ENCODE assay signal across 23 cellular contexts in the genomic region with DNA sequence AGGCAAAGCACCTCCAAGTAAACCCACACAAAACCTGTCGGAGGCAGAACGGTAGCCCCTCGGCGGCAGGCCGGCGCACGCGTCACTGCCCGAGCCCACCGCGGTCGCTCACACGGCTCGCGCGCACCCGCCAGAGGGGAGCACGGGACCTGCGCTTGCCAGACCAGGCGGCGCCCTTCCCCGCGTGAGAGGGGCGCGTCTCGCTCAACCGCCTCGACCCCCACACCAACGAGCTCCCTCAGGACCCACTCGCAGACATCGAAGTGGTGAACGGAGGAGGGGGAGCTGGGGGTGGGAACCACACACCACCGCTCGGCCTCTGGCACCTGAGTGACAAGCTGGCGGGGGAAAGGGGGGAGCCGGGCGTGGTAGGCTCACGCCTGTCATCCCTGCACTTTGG.
"Had no signal": no experiment of that assay in that cellular context is flagged by ENCODE, and none has a peak within 500 bp of the region (broad histone marks: within the 10 kb centered on the region; RNA-seq: fewer than 3 reads in every experiment).

No MANE protein-coding gene starts in this region.

- H3K9me3 Mint-ChIP-seq: stimulated activated naive CD8-positive, alpha-beta T cell treated with anti-CD3 and anti-CD28 coated beads, Interleukin-15, Interleukin-2, amounts not matched to agents 100 ng/mL and 50 ng/mL, for 24 hours had no signal

- H3K4me3 Mint-ChIP-seq: mesothelial cell of epicardium; naive thymus-derived CD4-positive, alpha-beta T cell; nephron; neural progenitor cell; stimulated activated naive CD8-positive, alpha-beta T cell treated with anti-CD3 and anti-CD28 coated beads, Interleukin-15, Interleukin-2, amounts not matched to agents 100 ng/mL and 50 ng/mL, for 24 hours had no signal

- H3K27ac ChIP-seq: coronary artery, esophagus squamous epithelium, neural progenitor cell, psoas muscle, sigmoid colon, thoracic aorta, tibial nerve, upper lobe of left lung, vagina had no signal

- ATAC-seq: left lobe of liver; mucosa of descending colon; naive thymus-derived CD4-positive, alpha-beta T cell; psoas muscle; stimulated activated naive B cell treated with anti-CD40 and anti-IgM and Interleukin-4, amounts not matched to agents 10 μg/mL and 1 μg/mL and 100 μg/mL, for 72 hours had no signal

- DNase-seq: dermis blood vessel endothelial cell; effector memory CD4-positive, alpha-beta T cell; esophagus squamous epithelium; foreskin melanocyte; hypothalamus; mesenchymal stem cell; mucosa of descending colon; naive thymus-derived CD4-positive, alpha-beta T cell; nucleus accumbens; right cardiac atrium; sigmoid colon; stimulated activated naive B cell treated with anti-CD40 and anti-IgM and Interleukin-4, amounts not matched to agents 10 μg/mL and 1 μg/mL and 100 μg/mL, for 72 hours had no signal

- H3K36me3 ChIP-seq: esophagus squamous epithelium, neural progenitor cell, sigmoid colon, thoracic aorta, tibial nerve, upper lobe of left lung, vagina had no signal

- H3K4me1 ChIP-seq: esophagus squamous epithelium, neural progenitor cell, psoas muscle, sigmoid colon, tibial nerve, upper lobe of left lung, vagina had no signal

- H3K9me3 ChIP-seq: thoracic aorta, vagina had no signal

- H3K4me1 Mint-ChIP-seq: mesothelial cell of epicardium; naive thymus-derived CD4-positive, alpha-beta T cell; nephron; neural progenitor cell; stimulated activated naive B cell treated with anti-CD40 and anti-IgM and Interleukin-4, amounts not matched to agents 10 μg/mL and 1 μg/mL and 100 μg/mL, for 72 hours had no signal

- H3K27me3 ChIP-seq: neural progenitor cell, tibial nerve, upper lobe of left lung, vagina had no signal

- H3K4me3 ChIP-seq: coronary artery, mucosa of descending colon, neural progenitor cell, psoas muscle, sigmoid colon, thoracic aorta, tibial nerve, vagina had no signal

- H3K27ac Mint-ChIP-seq: mesothelial cell of epicardium; naive thymus-derived CD4-positive, alpha-beta T cell; nephron; neural progenitor cell; stimulated activated naive B cell treated with anti-CD40 and anti-IgM and Interleukin-4, amounts not matched to agents 10 μg/mL and 1 μg/mL and 100 μg/mL, for 72 hours; stimulated activated naive CD8-positive, alpha-beta T cell treated with anti-CD3 and anti-CD28 coated beads, Interleukin-15, Interleukin-2, amounts not matched to agents 100 ng/mL and 50 ng/mL, for 24 hours had no signal
